ENCODE assay signal across 18 cellular contexts in genomic region chr5:101943784-101944183, GRCh38.
DNase-seq lines count a peak whose midpoint lies in the region; ATAC-seq and TF ChIP-seq lines count a peak whose summit lies in the region.
"Had no signal": no experiment of that assay in that cellular context is flagged by ENCODE, and none has a peak within 500 bp of the region (broad histone marks: within the 10 kb centered on the region; RNA-seq: fewer than 3 reads in every experiment).

No MANE protein-coding gene starts in this region.

- no peak overlapping the region for H3K27ac ChIP-seq in upper lobe of right lung
- H3K27ac ChIP-seq: A549, esophagus muscularis mucosa, uterus had no signal

- H3K4me1 ChIP-seq in upper lobe of right lung, result no peaks in the 10 kb centered on the region
- H3K4me1 ChIP-seq: A549, esophagus muscularis mucosa, uterus had no signal

- TF ChIP-seq CTCF in natural killer cell (IDR thresholded peaks at IDR 0.05) (no peak), upper lobe of right lung (IDR thresholded peaks at IDR 0.05) (no peak)

- H3K27me3 Mint-ChIP-seq in natural killer cell treated with Interleukin-12 subunit alpha and Interleukin-12 subunit beta and Interleukin-15 and Interleukin-18, amount 100 ng/mL, for 72 hours, result no peaks in the 10 kb centered on the region
- no peaks in the 10 kb centered on the region for H3K27me3 Mint-ChIP-seq in natural killer cell (ENCODE audit: low read depth in 2 of 2)
- H3K27me3 Mint-ChIP-seq: activated CD4-positive, alpha-beta memory T cell treated with anti-CD3 and anti-CD28 coated beads, Interleukin-2, amount 10 ng/mL, durations not matched to agents 7 days and 5 days had no signal

- ATAC-seq in natural killer cell treated with Interleukin-12 subunit alpha and Interleukin-12 subunit beta and Interleukin-15 and Interleukin-18, amount 100 ng/mL, for 72 hours, result peak in 1 of 2 donors; percentile 46
- no peak for ATAC-seq in natural killer cell
- ATAC-seq in upper lobe of right lung, result peak; percentile 51
- no peak for ATAC-seq in GM21576 (IDR thresholded peaks at IDR 0.05; ENCODE audit: unreplicated experiment)
- ATAC-seq: A549, K562 had no signal

- H3K4me3 ChIP-seq in upper lobe of right lung, result no peak overlapping the region
- H3K4me3 ChIP-seq: A549, esophagus muscularis mucosa, K562, uterus had no signal

- peak overlapping the region; percentile 10 to 26 for H3K27ac Mint-ChIP-seq in natural killer cell treated with Interleukin-12 subunit alpha and Interleukin-12 subunit beta and Interleukin-15 and Interleukin-18, amount 100 ng/mL, for 72 hours
- no peak overlapping the region for H3K27ac Mint-ChIP-seq in natural killer cell
- H3K27ac Mint-ChIP-seq: activated CD4-positive, alpha-beta memory T cell treated with anti-CD3 and anti-CD28 coated beads, Interleukin-2, amount 10 ng/mL, durations not matched to agents 7 days and 5 days; H9 had no signal

- H3K27me3 ChIP-seq in upper lobe of right lung, result no peaks in the 10 kb centered on the region
- H3K27me3 ChIP-seq: esophagus muscularis mucosa, uterus had no signal

- no peak overlapping the region for H3K4me3 Mint-ChIP-seq in natural killer cell treated with Interleukin-12 subunit alpha and Interleukin-12 subunit beta and Interleukin-15 and Interleukin-18, amount 100 ng/mL, for 72 hours
- no peak overlapping the region for H3K4me3 Mint-ChIP-seq in natural killer cell
- H3K4me3 Mint-ChIP-seq: activated CD4-positive, alpha-beta memory T cell treated with anti-CD3 and anti-CD28 coated beads, Interleukin-2, amount 10 ng/mL, durations not matched to agents 7 days and 5 days; H9 had no signal

- no peak for DNase-seq in natural killer cell treated with Interleukin-12 subunit alpha and Interleukin-12 subunit beta and Interleukin-15 and Interleukin-18, amount 100 ng/mL, for 72 hours (ENCODE audit: low spot score)
- DNase-seq in natural killer cell (no peak), NOMO-1 treated with DMSO at 0.1 percent for 48 hours (lab: John Stamatoyannopoulos, UW; ENCODE audit: unreplicated experiment) (peak; percentile 75), dermis blood vessel endothelial cell (peak; percentile 19), upper lobe of right lung (no peak), NCI-H526 treated with DMSO at 0.1 percent for 48 hours (lab: John Stamatoyannopoulos, UW) (no peak), erythroblast (lab: John Stamatoyannopoulos, UW) (no peak)
- DNase-seq: activated CD4-positive, alpha-beta memory T cell treated with anti-CD3 and anti-CD28 coated beads, Interleukin-2, amount 10 ng/mL, durations not matched to agents 7 days and 5 days; activated naive CD4-positive, alpha-beta T cell; central memory CD4-positive, alpha-beta T cell; H9; mammary epithelial cell; NCI-H2081; uterus had no signal

- intact Hi-C loops in natural killer cell (cut with micrococcal nuclease) (no loop called here), upper lobe of right lung (cut with DNase I) (no loop called here)

- H3K9me3 Mint-ChIP-seq in natural killer cell treated with Interleukin-12 subunit alpha and Interleukin-12 subunit beta and Interleukin-15 and Interleukin-18, amount 100 ng/mL, for 72 hours, result no peaks in the 10 kb centered on the region
- H3K9me3 Mint-ChIP-seq in natural killer cell, result no peaks in the 10 kb centered on the region
- H3K9me3 Mint-ChIP-seq: activated CD4-positive, alpha-beta memory T cell treated with anti-CD3 and anti-CD28 coated beads, Interleukin-2, amount 10 ng/mL, durations not matched to agents 7 days and 5 days; H9 had no signal

- TF ChIP-seq POLR2A in erythroblast (IDR thresholded peaks at IDR 0.05; ENCODE audit: low read length), result no peak

- no peaks in the 10 kb centered on the region for H3K36me3 Mint-ChIP-seq in natural killer cell treated with Interleukin-12 subunit alpha and Interleukin-12 subunit beta and Interleukin-15 and Interleukin-18, amount 100 ng/mL, for 72 hours
- no peaks in the 10 kb centered on the region for H3K36me3 Mint-ChIP-seq in natural killer cell

- peaks cover 4 to 6% of the 10 kb centered on the region in 2 donors for H3K4me1 Mint-ChIP-seq in natural killer cell treated with Interleukin-12 subunit alpha and Interleukin-12 subunit beta and Interleukin-15 and Interleukin-18, amount 100 ng/mL, for 72 hours (ENCODE audit: low read depth in 2 of 2)
- peaks cover 0 to 5% of the 10 kb centered on the region in 2 donors for H3K4me1 Mint-ChIP-seq in natural killer cell

- H3K9me3 ChIP-seq in upper lobe of right lung, result no peaks in the 10 kb centered on the region
- H3K9me3 ChIP-seq: A549, esophagus muscularis mucosa, uterus had no signal

- H3K36me3 ChIP-seq in upper lobe of right lung, result no peaks in the 10 kb centered on the region
- H3K36me3 ChIP-seq: esophagus muscularis mucosa, uterus had no signal

Comparison
In these comparisons a context has a peak if more than half of its experiments do, and no peak if none do; other contexts are left out.
1. H3K27ac Mint-ChIP-seq: peak in natural killer cell treated with Interleukin-12 subunit alpha and Interleukin-12 subunit beta and Interleukin-15 and Interleukin-18, amount 100 ng/mL, for 72 hours (2 of 2); none in natural killer cell (0 of 2).
2. DNase-seq: peak in NOMO-1 treated with DMSO at 0.1 percent for 48 hours (single experiment) and dermis blood vessel endothelial cell (single experiment); none in natural killer cell treated with Interleukin-12 subunit alpha and Interleukin-12 subunit beta and Interleukin-15 and Interleukin-18, amount 100 ng/mL, for 72 hours (single experiment), natural killer cell (single experiment), upper lobe of right lung (single experiment), NCI-H526 treated with DMSO at 0.1 percent for 48 hours (single experiment) and erythroblast (0 of 2).